Comparison of ENCODE assay signal across 8 cellular contexts in the genomic region with DNA sequence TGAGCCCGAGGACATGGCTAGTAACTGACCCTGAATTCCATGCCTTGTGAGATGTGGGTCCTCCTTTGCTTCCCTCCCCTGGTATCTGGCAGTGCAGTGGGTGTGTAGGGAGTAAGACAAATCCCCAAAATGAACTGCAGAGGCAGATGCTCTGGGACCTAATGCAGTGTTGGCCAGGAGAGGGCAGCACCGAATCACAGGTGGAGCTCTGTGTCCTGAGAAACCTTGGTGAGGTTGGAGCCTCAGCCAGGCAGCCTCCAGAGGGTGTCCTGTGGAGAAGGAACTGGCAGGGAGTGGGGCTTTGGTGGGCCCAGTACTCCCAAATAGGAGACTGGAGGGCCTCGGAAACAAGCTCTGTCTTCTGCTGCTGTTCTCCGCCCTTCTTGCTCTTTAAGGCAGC.
A peak's percentile ranks its signal among the peaks of the same experiment; 100 is the strongest.
DNase-seq lines count a peak whose midpoint lies in the region; ATAC-seq, FAIRE-seq and TF ChIP-seq lines count a peak whose summit lies in the region.
"Not testable (repeated sequence)": the region's sequence is repeated elsewhere in the genome, so short reads cannot be mapped to it uniquely, and the experiment has no call there.

No MANE protein-coding gene starts in this region.

- FAIRE-seq in GM12892 (lab: Jason Lieb, UNC), result peak; percentile 90

- not testable (repeated sequence) for H3K27ac Mint-ChIP-seq in activated B cell treated with CpG ODN at 0.5 μM for 24 hours, mesothelial cell of epicardium

- H3K27me3 ChIP-seq in upper lobe of left lung, result not testable (repeated sequence)

- POLR2A ChIA-PET in activated B cell treated with CpG ODN at 0.5 μM for 24 hours (lab: Charles Lee), result not testable (repeated sequence)

- H3K36me3 Mint-ChIP-seq in activated B cell treated with CpG ODN at 0.5 μM for 24 hours (ENCODE audit: low read depth); mesothelial cell of epicardium: not testable (repeated sequence)

- TF ChIP-seq CTCF in activated B cell treated with CpG ODN at 0.5 μM for 24 hours (IDR thresholded peaks at IDR 0.05), result not testable (repeated sequence)
- TF ChIP-seq CTCF in epithelial cell of esophagus (IDR thresholded peaks at IDR 0.05; ENCODE audit: insufficient read depth, low read depth, low read length, missing control alignments) (peak; percentile 26), mesothelial cell of epicardium (IDR thresholded peaks at IDR 0.05; ENCODE audit: unreplicated experiment) (peak; percentile 25), upper lobe of left lung (IDR thresholded peaks at IDR 0.05) (peak in 2 of 6 experiments; percentile 10 to 20)

- not testable (repeated sequence) for H3K4me3 ChIP-seq in epithelial cell of esophagus (ENCODE audit: low read length); upper lobe of left lung

- not testable (repeated sequence) for H3K9me3 ChIP-seq in upper lobe of left lung

- WGBS in upper lobe of left lung, 2 donors, result 56 to 58% methylated on average over 2 to 3 of the region's 4 CpGs

- H3K4me1 ChIP-seq in upper lobe of left lung, result not testable (repeated sequence)

- not testable (repeated sequence) for DNase-seq in GM12892 (ENCODE audit: insufficient read length); activated B cell treated with CpG ODN at 0.5 μM for 24 hours; epithelial cell of esophagus (ENCODE audit: low read depth); mesothelial cell of epicardium (ENCODE audit: low spot score in 2 of 2, unreplicated experiment in 2 of 2); upper lobe of left lung

- peak; percentile 75 for ATAC-seq in GM19467 (IDR thresholded peaks at IDR 0.05; ENCODE audit: unreplicated experiment)
- peak; percentile 77 for ATAC-seq in HG02623 (IDR thresholded peaks at IDR 0.05; ENCODE audit: unreplicated experiment)
- peak; percentile 70 for ATAC-seq in HG03378 (IDR thresholded peaks at IDR 0.05; ENCODE audit: unreplicated experiment)
- ATAC-seq in activated B cell treated with CpG ODN at 0.5 μM for 24 hours (ENCODE audit: low read depth), result peak; percentile 61
- peak; percentile 42 to 72 for ATAC-seq in upper lobe of left lung (ENCODE audit: low FRiP score in 2 of 2)

- not testable (repeated sequence) for H3K9me3 Mint-ChIP-seq in activated B cell treated with CpG ODN at 0.5 μM for 24 hours
- H3K9me3 Mint-ChIP-seq in mesothelial cell of epicardium, result peaks cover 11% of the 10 kb centered on the region

- not testable (repeated sequence) for TF ChIP-seq EP300 in upper lobe of left lung (IDR thresholded peaks at IDR 0.05)

- not testable (repeated sequence) for H3K27ac ChIP-seq in upper lobe of left lung

- H3K4me3 Mint-ChIP-seq in activated B cell treated with CpG ODN at 0.5 μM for 24 hours, mesothelial cell of epicardium: not testable (repeated sequence)

- not testable (repeated sequence) for H3K27me3 Mint-ChIP-seq in activated B cell treated with CpG ODN at 0.5 μM for 24 hours
- H3K27me3 Mint-ChIP-seq in mesothelial cell of epicardium (ENCODE audit: low read depth), result peaks cover 60% of the 10 kb centered on the region

- not testable (repeated sequence) for H3K36me3 ChIP-seq in upper lobe of left lung

- H3K4me1 Mint-ChIP-seq in activated B cell treated with CpG ODN at 0.5 μM for 24 hours, result peaks cover 10% of the 10 kb centered on the region
- not testable (repeated sequence) for H3K4me1 Mint-ChIP-seq in mesothelial cell of epicardium

- intact Hi-C loops in activated B cell treated with CpG ODN at 0.5 μM for 24 hours (cut with micrococcal nuclease), result loop anchor here (5.0 kb wide), 2 partner anchors 65 to 250 kb away; no protein-coding TSS in a partner anchor

- TF ChIP-seq POLR2A in GM12892 (IDR thresholded peaks at IDR 0.05; ENCODE audit: low read depth, low read length); upper lobe of left lung (IDR thresholded peaks at IDR 0.05): not testable (repeated sequence)

- CTCF ChIA-PET in activated B cell treated with CpG ODN at 0.5 μM for 24 hours (lab: Charles Lee), result interaction anchor here (1.0 kb wide), 2 partner anchors 9 to 252 kb away, joined by 3 to 4 read pairs; no protein-coding TSS in a partner anchor
